ENCODE assay signal across 9 cellular contexts in the genomic region with DNA sequence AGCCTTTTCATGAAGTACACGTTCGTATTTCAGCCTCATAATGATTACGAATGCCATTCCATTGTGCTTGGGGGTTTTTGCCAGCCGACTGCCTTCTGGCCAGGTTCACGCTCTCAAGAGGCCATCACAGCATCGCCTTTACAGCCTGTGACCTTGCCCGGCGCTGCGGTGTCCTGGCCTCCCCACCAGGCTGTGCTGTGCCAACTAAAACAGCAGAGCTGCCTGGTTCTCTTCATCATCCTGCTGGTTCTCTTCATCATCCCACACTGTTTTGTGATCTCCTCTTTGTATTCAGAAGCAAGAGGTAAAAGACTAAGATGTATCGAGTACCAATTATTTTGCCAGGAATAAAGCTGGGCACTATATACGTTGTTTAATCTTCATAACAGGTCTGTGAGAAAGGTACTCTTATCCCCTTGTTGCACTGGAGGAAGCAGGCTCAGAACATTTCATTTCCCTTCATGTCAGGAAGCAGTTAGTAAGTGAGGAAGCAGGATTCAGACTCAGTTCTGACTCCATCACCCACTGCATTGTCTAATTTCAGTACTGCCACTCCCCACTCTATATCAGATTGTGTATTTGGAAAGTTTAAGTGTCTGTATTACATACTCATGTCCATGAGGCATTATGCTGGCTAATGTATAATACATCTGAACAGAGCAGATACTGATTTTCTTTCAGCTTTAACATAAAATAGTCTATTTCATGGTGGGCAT.
DNase-seq lines count a peak whose midpoint lies in the region; ATAC-seq and TF ChIP-seq lines count a peak whose summit lies in the region.
"Had no signal": no experiment of that assay in that cellular context is flagged by ENCODE, and none has a peak within 500 bp of the region (broad histone marks: within the 10 kb centered on the region; RNA-seq: fewer than 3 reads in every experiment).

No MANE protein-coding gene starts in this region.

- H3K4me3 ChIP-seq in AG04450 (ENCODE audit: low read depth, low read length) (no peak overlapping the region), MG63 (no peak overlapping the region), right cardiac atrium (ENCODE audit: low read length) (no peak overlapping the region)
- H3K4me3 ChIP-seq: skin epidermis had no signal

- H3K27ac ChIP-seq in AG04450 (ENCODE audit: low read depth, low read length): no peak overlapping the region
- peak overlapping the region; percentile 6 for H3K27ac ChIP-seq in right cardiac atrium (ENCODE audit: low read length)

- H3K27me3 ChIP-seq in AG04450 (ENCODE audit: control insufficient read depth, insufficient read depth, low read length) (no peaks in the 10 kb centered on the region), MG63 (no peaks in the 10 kb centered on the region), right cardiac atrium (ENCODE audit: control insufficient read depth, insufficient read depth) (no peaks in the 10 kb centered on the region)

- ATAC-seq in right cardiac atrium: peak; percentile 88 to 91

- DNase-seq in AG04450 (ENCODE audit: low read depth, low spot score) (no peak), MG63 (peak; percentile 55), right cardiac atrium (peak; percentile 43 to 81 (median 80)), posterior vena cava (ENCODE audit: low spot score) (no peak), NCI-H1436 (lab: John Stamatoyannopoulos, UW) (no peak), NOMO-1 treated with dmso at 0.1 percent for 144 hours (lab: John Stamatoyannopoulos, UW; ENCODE audit: unreplicated experiment) (no peak)
- peak; percentile 9 for DNase-seq in activated effector memory CD4-positive, alpha-beta T cell treated with Interleukin-2 at 50 U/mL for 16 hours
- peak; percentile 9 to 38 (median 29) for DNase-seq in stimulated activated CD4-positive, alpha-beta T cell treated with anti-CD3 and anti-CD28 coated beads, TNF-alpha, amount 100 ng/mL, for 4 hours (ENCODE audit: low read depth in 3 of 3)

- intact Hi-C loops in right cardiac atrium (cut with DNase I) (no loop called here), posterior vena cava (cut with DNase I) (no loop called here)

- H3K36me3 ChIP-seq in MG63: no peaks in the 10 kb centered on the region

- CTCF ChIA-PET in AG04450 (lab: Charles Lee): interaction anchor here (0.9 to 1.3 kb wide), 2 partner anchors 10 to 360 kb away, joined by 4 to 15 read pairs; no protein-coding TSS in a partner anchor

- WGBS in right cardiac atrium: 53% methylated on average over 11 of the region's 11 CpGs

- POLR2A ChIA-PET in AG04450 (lab: Yijun Ruan, JAX): no interaction called here

- no peaks in the 10 kb centered on the region for H3K4me1 ChIP-seq in right cardiac atrium (ENCODE audit: control insufficient read depth, insufficient read depth, low read length)

- TF ChIP-seq CTCF in AG04450 (IDR thresholded peaks at IDR 0.05; ENCODE audit: low read depth, low read length): peak; percentile 15; the same call in 1 of the 2 replicates

- H3K9me3 ChIP-seq in AG04450 (ENCODE audit: control insufficient read depth, insufficient read depth, low read length) (no peaks in the 10 kb centered on the region), MG63 (peaks cover 3% of the 10 kb centered on the region; the same call in 1 of the 2 replicates), right cardiac atrium (ENCODE audit: control insufficient read depth, low read length) (no peaks in the 10 kb centered on the region)

Comparison
In these comparisons a context has a peak if more than half of its experiments do, and no peak if none do; other contexts are left out.
1. DNase-seq: peak in MG63 (single experiment), activated effector memory CD4-positive, alpha-beta T cell treated with Interleukin-2 at 50 U/mL for 16 hours (single experiment), right cardiac atrium (3 of 3) and stimulated activated CD4-positive, alpha-beta T cell treated with anti-CD3 and anti-CD28 coated beads, TNF-alpha, amount 100 ng/mL, for 4 hours (3 of 3); none in AG04450 (single experiment), posterior vena cava (single experiment), NCI-H1436 (single experiment) and NOMO-1 treated with dmso at 0.1 percent for 144 hours (single experiment).